8 cellular contexts compared by ENCODE assay signal in the genomic region with DNA sequence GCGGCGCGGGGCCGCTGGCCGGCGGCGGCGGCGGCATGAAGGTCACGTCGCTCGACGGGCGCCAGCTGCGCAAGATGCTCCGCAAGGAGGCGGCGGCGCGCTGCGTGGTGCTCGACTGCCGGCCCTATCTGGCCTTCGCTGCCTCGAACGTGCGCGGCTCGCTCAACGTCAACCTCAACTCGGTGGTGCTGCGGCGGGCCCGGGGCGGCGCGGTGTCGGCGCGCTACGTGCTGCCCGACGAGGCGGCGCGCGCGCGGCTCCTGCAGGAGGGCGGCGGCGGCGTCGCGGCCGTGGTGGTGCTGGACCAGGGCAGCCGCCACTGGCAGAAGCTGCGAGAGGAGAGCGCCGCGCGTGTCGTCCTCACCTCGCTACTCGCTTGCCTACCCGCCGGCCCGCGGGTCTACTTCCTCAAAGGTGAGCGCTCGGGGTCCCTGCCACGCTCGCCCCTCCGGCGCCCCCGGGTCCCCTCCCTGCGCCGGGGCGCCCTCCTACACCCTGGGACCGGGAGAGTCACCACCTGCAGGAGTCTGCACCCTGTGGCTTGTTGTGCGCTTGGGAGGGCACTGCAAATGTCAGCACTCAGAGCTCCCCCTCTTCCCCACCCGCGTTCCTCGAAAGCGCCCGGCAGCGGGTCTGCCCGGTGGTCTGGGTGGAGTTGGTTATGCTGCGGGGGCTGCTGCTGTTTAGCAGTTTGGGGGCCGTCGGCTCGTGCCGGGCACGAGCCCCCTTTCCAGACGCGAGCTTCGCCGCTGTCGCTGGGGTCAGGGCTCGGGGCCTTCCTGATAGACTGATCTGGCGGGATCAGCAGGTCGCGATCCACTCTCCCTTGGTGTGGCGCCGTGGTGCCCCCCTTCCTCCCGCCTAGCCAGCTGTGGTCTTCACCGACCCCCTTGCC. TPM values are rescaled to one million over a fixed set of nuclear protein-coding genes. Genes with fewer than 3 reads are reported as not detected.
DNase-seq lines count a peak whose midpoint lies in the region; ATAC-seq lines count a peak whose summit lies in the region.

No MANE protein-coding gene starts in this region.

- H3K36me3 ChIP-seq in ectodermal cell (ENCODE audit: control insufficient read depth, insufficient read depth, low read length) = no peaks in the 10 kb centered on the region
- H3K36me3 ChIP-seq in mesodermal cell (ENCODE audit: control insufficient read depth, insufficient read depth, low read length) = peaks cover 14% of the 10 kb centered on the region

- intact Hi-C loops in activated CD4-positive, alpha-beta T cell treated with anti-CD3 and anti-CD28 coated beads, Interleukin-2, amount 10 ng/mL, durations not matched to agents 24 days and 14 days (cut with micrococcal nuclease) = loop anchor here (5.0 kb wide), 3 partner anchors 36 to 286 kb away; no protein-coding TSS in a partner anchor

- peaks cover 55% of the 10 kb centered on the region for H3K27me3 ChIP-seq in ectodermal cell (ENCODE audit: control insufficient read depth, insufficient read depth, low read length, poor library complexity, severe bottlenecking)

- WGBS in ectodermal cell, 2 experiments = 0 to 1% methylated on average over 107 of the region's 107 CpGs
- 0% methylated on average over 81 to 95 of the region's 107 CpGs for WGBS in mesodermal cell (ENCODE audit: insufficient coverage in 2 of 2), 2 experiments

- peak overlapping the region; percentile 99 for H3K4me3 Mint-ChIP-seq in activated CD4-positive, alpha-beta T cell treated with anti-CD3 and anti-CD28 coated beads, Interleukin-2, amount 10 ng/mL, durations not matched to agents 24 days and 14 days
- H3K4me3 Mint-ChIP-seq in stimulated activated naive CD8-positive, alpha-beta T cell treated with anti-CD3 and anti-CD28 coated beads, Interleukin-15, Interleukin-2, amounts not matched to agents 100 ng/mL and 50 ng/mL, for 24 hours = peak overlapping the region; percentile 96

- H3K4me3 ChIP-seq in ectodermal cell (ENCODE audit: insufficient read depth, low read depth, low read length) (peak overlapping the region; percentile 68), mesodermal cell (ENCODE audit: extremely low read depth, insufficient read depth, low read length, poor library complexity, severe bottlenecking) (peak overlapping the region; percentile 86)

- H3K9me3 Mint-ChIP-seq in activated CD4-positive, alpha-beta T cell treated with anti-CD3 and anti-CD28 coated beads, Interleukin-2, amount 10 ng/mL, durations not matched to agents 24 days and 14 days = no peaks in the 10 kb centered on the region
- H3K9me3 Mint-ChIP-seq in stimulated activated naive CD8-positive, alpha-beta T cell treated with anti-CD3 and anti-CD28 coated beads, Interleukin-15, Interleukin-2, amounts not matched to agents 100 ng/mL and 50 ng/mL, for 24 hours = no peaks in the 10 kb centered on the region

- no peaks in the 10 kb centered on the region for H3K9me3 ChIP-seq in ectodermal cell (ENCODE audit: control insufficient read depth, low read length)
- no peaks in the 10 kb centered on the region for H3K9me3 ChIP-seq in mesodermal cell (ENCODE audit: control insufficient read depth, low read length)

- DNase-seq in ELR (ENCODE audit: low read depth) = peak; percentile 61
- DNase-seq in LHCN-M2 (ENCODE audit: low read depth) = peak; percentile 58
- DNase-seq in activated CD4-positive, alpha-beta T cell treated with anti-CD3 and anti-CD28 coated beads, Interleukin-2, amount 10 ng/mL, durations not matched to agents 24 days and 14 days = peak; percentile 90
- DNase-seq in NCI-H524 treated with DMSO at 0.1 percent for 48 hours (lab: John Stamatoyannopoulos, UW) = no peak

- peak overlapping the region; percentile 92 for H3K27ac Mint-ChIP-seq in activated CD4-positive, alpha-beta T cell treated with anti-CD3 and anti-CD28 coated beads, Interleukin-2, amount 10 ng/mL, durations not matched to agents 24 days and 14 days
- peak overlapping the region; percentile 93 for H3K27ac Mint-ChIP-seq in stimulated activated naive CD8-positive, alpha-beta T cell treated with anti-CD3 and anti-CD28 coated beads, Interleukin-15, Interleukin-2, amounts not matched to agents 100 ng/mL and 50 ng/mL, for 24 hours

- peak; percentile 20 for ATAC-seq in GM21723 (IDR thresholded peaks at IDR 0.05; ENCODE audit: unreplicated experiment)

- H3K27ac ChIP-seq in ectodermal cell (ENCODE audit: insufficient read depth, low read depth, low read length, poor library complexity, severe bottlenecking) (no peak overlapping the region), mesodermal cell (ENCODE audit: low read depth, low read length, severe bottlenecking) (no peak overlapping the region)

- peaks cover 63% of the 10 kb centered on the region for H3K36me3 Mint-ChIP-seq in activated CD4-positive, alpha-beta T cell treated with anti-CD3 and anti-CD28 coated beads, Interleukin-2, amount 10 ng/mL, durations not matched to agents 24 days and 14 days (ENCODE audit: low read depth)
- H3K36me3 Mint-ChIP-seq in stimulated activated naive CD8-positive, alpha-beta T cell treated with anti-CD3 and anti-CD28 coated beads, Interleukin-15, Interleukin-2, amounts not matched to agents 100 ng/mL and 50 ng/mL, for 24 hours (ENCODE audit: low read depth) = peaks cover 48% of the 10 kb centered on the region

- H3K4me1 ChIP-seq in ectodermal cell (ENCODE audit: control insufficient read depth, insufficient read depth, low read length) = peaks cover 33% of the 10 kb centered on the region
- H3K4me1 ChIP-seq in mesodermal cell (ENCODE audit: control insufficient read depth, insufficient read depth, low read length, poor library complexity, severe bottlenecking) = peaks cover 51% of the 10 kb centered on the region

- H3K4me1 Mint-ChIP-seq in activated CD4-positive, alpha-beta T cell treated with anti-CD3 and anti-CD28 coated beads, Interleukin-2, amount 10 ng/mL, durations not matched to agents 24 days and 14 days = peaks cover 55% of the 10 kb centered on the region
- peaks cover 58% of the 10 kb centered on the region for H3K4me1 Mint-ChIP-seq in stimulated activated naive CD8-positive, alpha-beta T cell treated with anti-CD3 and anti-CD28 coated beads, Interleukin-15, Interleukin-2, amounts not matched to agents 100 ng/mL and 50 ng/mL, for 24 hours (ENCODE audit: low read depth)

- no peaks in the 10 kb centered on the region for H3K27me3 Mint-ChIP-seq in activated CD4-positive, alpha-beta T cell treated with anti-CD3 and anti-CD28 coated beads, Interleukin-2, amount 10 ng/mL, durations not matched to agents 24 days and 14 days
- H3K27me3 Mint-ChIP-seq in stimulated activated naive CD8-positive, alpha-beta T cell treated with anti-CD3 and anti-CD28 coated beads, Interleukin-15, Interleukin-2, amounts not matched to agents 100 ng/mL and 50 ng/mL, for 24 hours = no peaks in the 10 kb centered on the region

RNA-seq across cellular contexts. Expression of gene DUSP5, which starts 0.6 kb away (rescaled TPM):
- total RNA-seq in LHCN-M2 (2014; rRNA removed) = 38.6 and 39.7 TPM in 2 replicates
- 16.7 TPM for polyA plus RNA-seq in LHCN-M2 (2012)
- total RNA-seq in activated CD4-positive, alpha-beta T cell treated with anti-CD3 and anti-CD28 coated beads, Interleukin-2, amount 10 ng/mL, durations not matched to agents 24 days and 14 days = 76.0 and 79.9 TPM in 2 replicates
- polyA plus RNA-seq in ectodermal cell (2013, experiment 1 of 4) = 5.6 TPM
- polyA plus RNA-seq in ectodermal cell (2013, experiment 2 of 4) = 4.2 TPM
- 3.8 TPM for polyA plus RNA-seq in ectodermal cell (2013, experiment 3 of 4)
- polyA plus RNA-seq in ectodermal cell (2013, experiment 4 of 4) = 3.0 TPM
- 31.4 TPM for polyA plus RNA-seq in mesodermal cell (2013, experiment 1 of 2)
- polyA plus RNA-seq in mesodermal cell (2013, experiment 2 of 2) = 25.9 TPM
